ENCODE assay signal across 8 cellular contexts in the genomic region with DNA sequence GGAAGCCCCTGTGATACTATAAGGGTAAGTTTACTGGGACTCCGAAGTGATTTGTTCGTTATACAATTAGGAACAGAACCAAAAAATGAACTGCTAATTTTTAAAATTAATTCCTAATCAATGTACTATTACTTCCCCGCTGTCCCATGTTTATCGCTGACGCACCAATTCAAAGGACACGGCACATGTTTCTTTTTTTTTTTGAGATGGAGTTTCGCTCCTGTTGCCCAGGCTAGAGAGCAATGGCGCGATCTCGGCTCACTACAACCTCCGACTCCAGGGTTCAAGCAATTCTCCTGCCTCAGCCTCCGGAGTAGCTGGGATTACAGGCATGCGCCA. TPM values are rescaled to one million over a fixed set of nuclear protein-coding genes. Genes with fewer than 3 reads are reported as not detected.
DNase-seq lines count a peak whose midpoint lies in the region; ATAC-seq and TF ChIP-seq lines count a peak whose summit lies in the region.

No MANE protein-coding gene starts in this region.

- H3K27me3 ChIP-seq in heart left ventricle, result no peaks in the 10 kb centered on the region
- H3K27me3 ChIP-seq in brain microvascular endothelial cell (replicated peaks), result no peaks in the 10 kb centered on the region
- no peaks in the 10 kb centered on the region for H3K27me3 ChIP-seq in mesenchymal stem cell (ENCODE audit: control insufficient read depth in 1 of 2, insufficient read depth in 1 of 2, low read length in 2 of 2)
- H3K27me3 ChIP-seq in upper lobe of right lung, result no peaks in the 10 kb centered on the region

- DNase-seq in heart left ventricle, result no peak
- no peak for DNase-seq in left ventricle myocardium superior
- no peak for DNase-seq in brain microvascular endothelial cell
- DNase-seq in mesenchymal stem cell, result no peak
- DNase-seq in upper lobe of right lung, result no peak
- DNase-seq in 8988T, result no peak
- no peak for DNase-seq in epidermal melanocyte (ENCODE audit: insufficient read length, low spot score)

- peak overlapping the region; percentile 100 for H3K9ac ChIP-seq in mesenchymal stem cell (ENCODE audit: low read length)

- H3K4me3 ChIP-seq in heart left ventricle (peak overlapping the region in 11 of 12 donors; percentile 63 to 88 (median 84)), brain microvascular endothelial cell (ENCODE audit: low read depth, low read length) (peak overlapping the region; percentile 94), mesenchymal stem cell (ENCODE audit: insufficient read depth in 1 of 2, low read depth in 1 of 2, low read length in 2 of 2) (peak overlapping the region; percentile 53 to 97), upper lobe of right lung (peak overlapping the region; percentile 90)

- H3K4me1 ChIP-seq in heart left ventricle (peaks cover 0 to 18% (median 10%) of the 10 kb centered on the region in 12 donors), mesenchymal stem cell (ENCODE audit: control insufficient read depth, insufficient read depth, low read depth, low read length) (peaks cover 4% of the 10 kb centered on the region), upper lobe of right lung (peaks cover 6% of the 10 kb centered on the region)

- peak overlapping the region; percentile 36 for H3K4me2 ChIP-seq in mesenchymal stem cell (ENCODE audit: low read length, poor library complexity, severe bottlenecking)

- TF ChIP-seq CTCF in heart left ventricle (IDR thresholded peaks at IDR 0.05) (no peak), brain microvascular endothelial cell (IDR thresholded peaks at IDR 0.05; ENCODE audit: low read depth, low read length, missing control alignments) (no peak), upper lobe of right lung (IDR thresholded peaks at IDR 0.05) (no peak)

- WGBS in heart left ventricle, 4 donors, result 75 to 88% (median 79%) methylated on average over 13 of the region's 13 CpGs
- 88% methylated on average over 12 of the region's 13 CpGs for WGBS in mesenchymal stem cell

- H3K9me3 ChIP-seq in heart left ventricle (peaks cover 0 to 9% (median 0%) of the 10 kb centered on the region in 12 donors), mesenchymal stem cell (ENCODE audit: control insufficient read depth, low read length) (no peaks in the 10 kb centered on the region), upper lobe of right lung (no peaks in the 10 kb centered on the region)

- peak overlapping the region; percentile 73 for H2AFZ ChIP-seq in mesenchymal stem cell (ENCODE audit: low read depth, low read length)

- no peaks in the 10 kb centered on the region for H3K36me3 ChIP-seq in heart left ventricle
- no peaks in the 10 kb centered on the region for H3K36me3 ChIP-seq in brain microvascular endothelial cell (replicated peaks)
- peaks cover 0 to 3% of the 10 kb centered on the region in 2 experiments for H3K36me3 ChIP-seq in mesenchymal stem cell (ENCODE audit: control insufficient read depth in 1 of 2, insufficient read depth in 2 of 2, low read depth in 1 of 2, low read length in 2 of 2)
- H3K36me3 ChIP-seq in upper lobe of right lung, result no peaks in the 10 kb centered on the region

- H4K8ac ChIP-seq in mesenchymal stem cell (ENCODE audit: low read length), result peak overlapping the region; percentile 85

- intact Hi-C loops in heart left ventricle (cut with DNase I), result loop anchor here in 5 of 10 donors (1.0 to 2.0 kb wide), 4 partner anchors 19 to 109 kb away; a partner anchor contains a TSS
- intact Hi-C loops in left ventricle myocardium superior (cut with micrococcal nuclease), result no loop called here
- intact Hi-C loops in upper lobe of right lung (cut with DNase I), result no loop called here

- H3K79me1 ChIP-seq in mesenchymal stem cell (replicated peaks; ENCODE audit: low read length, poor library complexity, severe bottlenecking), result peaks cover 13% of the 10 kb centered on the region

- H2BK120ac ChIP-seq in mesenchymal stem cell (ENCODE audit: low read depth, low read length), result no peak overlapping the region

- no peak for ATAC-seq in heart left ventricle
- ATAC-seq in left ventricle myocardium superior, result no peak
- no peak for ATAC-seq in upper lobe of right lung
- no peak for ATAC-seq in GM18873 (IDR thresholded peaks at IDR 0.05; ENCODE audit: low FRiP score, unreplicated experiment)

- H2BK15ac ChIP-seq in mesenchymal stem cell (ENCODE audit: low read depth, poor library complexity, severe bottlenecking), result no peak overlapping the region

- H2AK5ac ChIP-seq in mesenchymal stem cell (ENCODE audit: low read length, severe bottlenecking), result no peak overlapping the region

- H3K23ac ChIP-seq in mesenchymal stem cell (ENCODE audit: low read length in 2 of 2), result no peak overlapping the region

- peak overlapping the region; percentile 7 for H4K91ac ChIP-seq in mesenchymal stem cell (ENCODE audit: low read length)

- in situ Hi-C loops in brain microvascular endothelial cell (cut with HindIII; ENCODE audit: low pct_ligation_motif_present, low sequenced_read_pairs), result no loop called here

- no peak overlapping the region for H2BK12ac ChIP-seq in mesenchymal stem cell (ENCODE audit: low read length in 2 of 2)

- H3K27ac ChIP-seq in heart left ventricle (peak overlapping the region; percentile 96 to 100 (median 99)), brain microvascular endothelial cell (peak overlapping the region; percentile 95), mesenchymal stem cell (ENCODE audit: low read length, poor library complexity, severe bottlenecking) (peak overlapping the region; percentile 98), upper lobe of right lung (peak overlapping the region; percentile 100)

- no peak overlapping the region for H3K4ac ChIP-seq in mesenchymal stem cell (ENCODE audit: low read depth in 1 of 2, low read length in 2 of 2)

- no peak overlapping the region for H3K14ac ChIP-seq in mesenchymal stem cell (ENCODE audit: low read length in 2 of 2)

- peak overlapping the region in 1 of 2 experiments; percentile 26 for H3K18ac ChIP-seq in mesenchymal stem cell (ENCODE audit: low read depth in 1 of 2, low read length in 2 of 2)

- H2BK5ac ChIP-seq in mesenchymal stem cell (ENCODE audit: low read depth, low read length, poor library complexity, severe bottlenecking), result no peak overlapping the region

- TF ChIP-seq POLR2A in heart left ventricle (IDR thresholded peaks at IDR 0.05), result no peak

RNA-seq across cellular contexts. Expression of a gene that starts 1.5 kb away (rescaled TPM):
- total RNA-seq in heart left ventricle (10 to 100 TPM; 19.0 to 60.0 (median 33.8) TPM), left ventricle myocardium superior (37.6 TPM), upper lobe of right lung (11.4 TPM)
- polyA plus RNA-seq in heart left ventricle, result 10 to 100 TPM; 21.8 to 95.7 TPM
- polyA plus RNA-seq in mesenchymal stem cell (2013, experiment 1 of 2), result 32.5 TPM
- 31.7 TPM for polyA plus RNA-seq in mesenchymal stem cell (2013, experiment 2 of 2)

RNA-seq across cellular contexts. Expression of a gene that starts 20.0 kb away (rescaled TPM):
- total RNA-seq in heart left ventricle (10 to 100 TPM; 29.4 to 55.4 (median 46.3) TPM), left ventricle myocardium superior (49.9 TPM), upper lobe of right lung (79.5 TPM)
- polyA plus RNA-seq in heart left ventricle, result 10 to 100 TPM; 29.8 to 39.3 TPM
- 35.7 TPM for polyA plus RNA-seq in mesenchymal stem cell (2013, experiment 1 of 2)
- polyA plus RNA-seq in mesenchymal stem cell (2013, experiment 2 of 2), result 37.0 TPM
